Comparison of ENCODE assay signal across 3 cellular contexts in the genomic region with DNA sequence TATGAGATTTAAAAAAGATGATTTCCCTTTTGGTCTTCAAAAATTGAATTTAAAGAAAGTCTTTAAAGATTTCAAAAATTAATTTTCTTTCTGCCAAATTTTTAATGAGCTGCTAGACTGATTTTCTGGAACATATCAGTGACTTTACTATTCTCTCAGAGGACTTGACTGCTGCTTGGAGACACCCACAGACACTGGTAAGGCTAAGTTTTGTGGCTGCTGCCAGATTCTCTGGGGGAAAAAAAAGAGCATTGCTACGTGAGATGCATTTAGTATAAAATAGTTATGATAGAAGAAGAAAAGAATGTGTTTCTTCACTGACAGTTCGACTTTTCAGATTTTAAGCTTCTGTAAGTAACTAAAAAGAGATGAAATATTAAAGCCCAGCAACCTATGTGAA.
"Had no signal": no experiment of that assay in that cellular context is flagged by ENCODE, and none has a peak within 500 bp of the region (broad histone marks: within the 10 kb centered on the region; RNA-seq: fewer than 3 reads in every experiment).

No MANE protein-coding gene starts in this region.

- DNase-seq: IMR-90, KBM-7, KG1 had no signal
